Comparison of ENCODE assay signal across 2 cellular contexts in the genomic region with DNA sequence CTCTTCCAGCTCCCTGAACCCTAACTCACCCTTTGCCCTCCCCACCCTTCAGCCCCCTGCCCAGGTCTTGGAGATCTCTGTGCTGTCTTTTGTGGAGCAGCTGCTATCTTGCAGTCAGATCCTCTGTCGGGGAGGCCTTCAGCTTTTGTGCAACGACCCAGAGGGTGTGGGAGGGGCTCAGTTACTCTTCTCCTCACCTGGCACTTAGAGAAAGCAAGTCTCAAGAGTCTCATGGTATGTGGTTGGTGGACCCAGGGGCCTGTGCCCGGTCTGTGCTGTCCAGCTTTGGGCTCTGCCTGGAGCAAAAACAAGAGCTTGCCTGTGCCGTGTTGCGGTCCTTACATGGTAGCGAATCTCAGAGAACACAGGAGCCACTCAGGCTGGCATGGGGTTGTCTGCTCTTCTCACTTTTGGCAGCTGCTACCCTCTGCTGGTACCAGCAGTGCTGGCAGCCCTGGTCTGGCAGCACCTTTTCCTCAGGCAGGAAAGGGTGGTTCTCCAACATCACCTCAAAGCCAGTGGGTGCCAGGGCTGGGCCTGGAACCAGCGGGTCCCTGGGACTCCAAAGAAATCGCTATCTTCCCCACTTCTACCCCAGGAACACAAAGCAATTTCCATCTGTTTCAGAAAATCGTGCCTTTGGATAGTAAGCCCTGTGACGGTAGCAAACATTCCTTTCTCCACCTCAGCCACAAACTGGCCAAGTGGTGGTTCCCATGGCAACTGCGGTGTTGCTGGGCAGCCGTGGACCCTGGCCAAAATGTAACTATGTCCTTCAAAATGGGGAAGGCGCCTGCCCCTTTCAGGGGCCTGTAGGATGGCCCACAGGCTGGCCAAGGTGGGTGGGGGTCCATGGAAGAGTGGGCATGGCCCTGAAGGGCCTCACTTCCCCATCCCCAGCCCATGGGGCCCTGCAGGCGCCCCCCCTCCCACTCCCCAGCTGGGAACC.
TF ChIP-seq lines count a peak whose summit lies in the region.

No MANE protein-coding gene starts in this region.

TF ChIP-seq in GM12878, 131 proteins besides CTCF, POLR2A, EP300 and RAD21 (continued from another document):
- TF ChIP-seq, protein P1, sequence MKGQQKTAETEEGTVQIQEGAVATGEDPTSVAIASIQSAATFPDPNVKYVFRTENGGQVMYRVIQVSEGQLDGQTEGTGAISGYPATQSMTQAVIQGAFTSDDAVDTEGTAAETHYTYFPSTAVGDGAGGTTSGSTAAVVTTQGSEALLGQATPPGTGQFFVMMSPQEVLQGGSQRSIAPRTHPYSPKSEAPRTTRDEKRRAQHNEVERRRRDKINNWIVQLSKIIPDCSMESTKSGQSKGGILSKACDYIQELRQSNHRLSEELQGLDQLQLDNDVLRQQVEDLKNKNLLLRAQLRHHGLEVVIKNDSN (IDR thresholded peaks at IDR 0.05; ENCODE audit: borderline replicate concordance, extremely low read length, insufficient read depth, low read depth, low read length), result no peak
- TF ChIP-seq, protein P2, sequence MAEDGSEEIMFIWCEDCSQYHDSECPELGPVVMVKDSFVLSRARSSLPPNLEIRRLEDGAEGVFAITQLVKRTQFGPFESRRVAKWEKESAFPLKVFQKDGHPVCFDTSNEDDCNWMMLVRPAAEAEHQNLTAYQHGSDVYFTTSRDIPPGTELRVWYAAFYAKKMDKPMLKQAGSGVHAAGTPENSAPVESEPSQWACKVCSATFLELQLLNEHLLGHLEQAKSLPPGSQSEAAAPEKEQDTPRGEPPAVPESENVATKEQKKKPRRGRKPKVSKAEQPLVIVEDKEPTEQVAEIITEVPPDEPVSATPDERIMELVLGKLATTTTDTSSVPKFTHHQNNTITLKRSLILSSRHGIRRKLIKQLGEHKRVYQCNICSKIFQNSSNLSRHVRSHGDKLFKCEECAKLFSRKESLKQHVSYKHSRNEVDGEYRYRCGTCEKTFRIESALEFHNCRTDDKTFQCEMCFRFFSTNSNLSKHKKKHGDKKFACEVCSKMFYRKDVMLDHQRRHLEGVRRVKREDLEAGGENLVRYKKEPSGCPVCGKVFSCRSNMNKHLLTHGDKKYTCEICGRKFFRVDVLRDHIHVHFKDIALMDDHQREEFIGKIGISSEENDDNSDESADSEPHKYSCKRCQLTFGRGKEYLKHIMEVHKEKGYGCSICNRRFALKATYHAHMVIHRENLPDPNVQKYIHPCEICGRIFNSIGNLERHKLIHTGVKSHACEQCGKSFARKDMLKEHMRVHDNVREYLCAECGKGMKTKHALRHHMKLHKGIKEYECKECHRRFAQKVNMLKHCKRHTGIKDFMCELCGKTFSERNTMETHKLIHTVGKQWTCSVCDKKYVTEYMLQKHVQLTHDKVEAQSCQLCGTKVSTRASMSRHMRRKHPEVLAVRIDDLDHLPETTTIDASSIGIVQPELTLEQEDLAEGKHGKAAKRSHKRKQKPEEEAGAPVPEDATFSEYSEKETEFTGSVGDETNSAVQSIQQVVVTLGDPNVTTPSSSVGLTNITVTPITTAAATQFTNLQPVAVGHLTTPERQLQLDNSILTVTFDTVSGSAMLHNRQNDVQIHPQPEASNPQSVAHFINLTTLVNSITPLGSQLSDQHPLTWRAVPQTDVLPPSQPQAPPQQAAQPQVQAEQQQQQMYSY (CRISPR knock-in tag; IDR thresholded peaks at IDR 0.05), result no peak
- TF ChIP-seq GABPA (IDR thresholded peaks at IDR 0.05; ENCODE audit: low read depth) (no peak), PAX8 (IDR thresholded peaks at IDR 0.05) (no peak), BCL11A (IDR thresholded peaks at IDR 0.05; ENCODE audit: low read depth, low read length) (no peak), CREM (IDR thresholded peaks at IDR 0.05; ENCODE audit: low read depth) (no peak), CHD1 (IDR thresholded peaks at IDR 0.05; ENCODE audit: low read depth, low read length) (no peak), TCF7 (IDR thresholded peaks at IDR 0.05; ENCODE audit: borderline replicate concordance) (no peak), MYC (IDR thresholded peaks at IDR 0.05; ENCODE audit: insufficient read depth, insufficient read length, insufficient replicate concordance, low read length, severe bottlenecking) (no peak)

TF ChIP-seq in WTC11, 78 proteins besides CTCF, POLR2A, EP300 and RAD21 (continued from another document):
- TF ChIP-seq, protein P3, sequence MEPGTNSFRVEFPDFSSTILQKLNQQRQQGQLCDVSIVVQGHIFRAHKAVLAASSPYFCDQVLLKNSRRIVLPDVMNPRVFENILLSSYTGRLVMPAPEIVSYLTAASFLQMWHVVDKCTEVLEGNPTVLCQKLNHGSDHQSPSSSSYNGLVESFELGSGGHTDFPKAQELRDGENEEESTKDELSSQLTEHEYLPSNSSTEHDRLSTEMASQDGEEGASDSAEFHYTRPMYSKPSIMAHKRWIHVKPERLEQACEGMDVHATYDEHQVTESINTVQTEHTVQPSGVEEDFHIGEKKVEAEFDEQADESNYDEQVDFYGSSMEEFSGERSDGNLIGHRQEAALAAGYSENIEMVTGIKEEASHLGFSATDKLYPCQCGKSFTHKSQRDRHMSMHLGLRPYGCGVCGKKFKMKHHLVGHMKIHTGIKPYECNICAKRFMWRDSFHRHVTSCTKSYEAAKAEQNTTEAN (CRISPR knock-in tag; IDR thresholded peaks at IDR 0.05), result no peak
- no peak for TF ChIP-seq NR3C1 (CRISPR knock-in tag; conservative IDR thresholded peaks at IDR 0.05; ENCODE audit: low read depth)
- TF ChIP-seq, protein P4, sequence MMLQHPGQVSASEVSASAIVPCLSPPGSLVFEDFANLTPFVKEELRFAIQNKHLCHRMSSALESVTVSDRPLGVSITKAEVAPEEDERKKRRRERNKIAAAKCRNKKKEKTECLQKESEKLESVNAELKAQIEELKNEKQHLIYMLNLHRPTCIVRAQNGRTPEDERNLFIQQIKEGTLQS (CRISPR knock-in tag; conservative IDR thresholded peaks at IDR 0.05), result no peak
- no peak for TF ChIP-seq FOXP1 (CRISPR knock-in tag; IDR thresholded peaks at IDR 0.05; ENCODE audit: borderline replicate concordance)
- TF ChIP-seq CREM (CRISPR knock-in tag; IDR thresholded peaks at IDR 0.05), result no peak
- no peak for TF ChIP-seq SP1 (CRISPR knock-in tag; conservative IDR thresholded peaks at IDR 0.05)
- TF ChIP-seq, protein P5, sequence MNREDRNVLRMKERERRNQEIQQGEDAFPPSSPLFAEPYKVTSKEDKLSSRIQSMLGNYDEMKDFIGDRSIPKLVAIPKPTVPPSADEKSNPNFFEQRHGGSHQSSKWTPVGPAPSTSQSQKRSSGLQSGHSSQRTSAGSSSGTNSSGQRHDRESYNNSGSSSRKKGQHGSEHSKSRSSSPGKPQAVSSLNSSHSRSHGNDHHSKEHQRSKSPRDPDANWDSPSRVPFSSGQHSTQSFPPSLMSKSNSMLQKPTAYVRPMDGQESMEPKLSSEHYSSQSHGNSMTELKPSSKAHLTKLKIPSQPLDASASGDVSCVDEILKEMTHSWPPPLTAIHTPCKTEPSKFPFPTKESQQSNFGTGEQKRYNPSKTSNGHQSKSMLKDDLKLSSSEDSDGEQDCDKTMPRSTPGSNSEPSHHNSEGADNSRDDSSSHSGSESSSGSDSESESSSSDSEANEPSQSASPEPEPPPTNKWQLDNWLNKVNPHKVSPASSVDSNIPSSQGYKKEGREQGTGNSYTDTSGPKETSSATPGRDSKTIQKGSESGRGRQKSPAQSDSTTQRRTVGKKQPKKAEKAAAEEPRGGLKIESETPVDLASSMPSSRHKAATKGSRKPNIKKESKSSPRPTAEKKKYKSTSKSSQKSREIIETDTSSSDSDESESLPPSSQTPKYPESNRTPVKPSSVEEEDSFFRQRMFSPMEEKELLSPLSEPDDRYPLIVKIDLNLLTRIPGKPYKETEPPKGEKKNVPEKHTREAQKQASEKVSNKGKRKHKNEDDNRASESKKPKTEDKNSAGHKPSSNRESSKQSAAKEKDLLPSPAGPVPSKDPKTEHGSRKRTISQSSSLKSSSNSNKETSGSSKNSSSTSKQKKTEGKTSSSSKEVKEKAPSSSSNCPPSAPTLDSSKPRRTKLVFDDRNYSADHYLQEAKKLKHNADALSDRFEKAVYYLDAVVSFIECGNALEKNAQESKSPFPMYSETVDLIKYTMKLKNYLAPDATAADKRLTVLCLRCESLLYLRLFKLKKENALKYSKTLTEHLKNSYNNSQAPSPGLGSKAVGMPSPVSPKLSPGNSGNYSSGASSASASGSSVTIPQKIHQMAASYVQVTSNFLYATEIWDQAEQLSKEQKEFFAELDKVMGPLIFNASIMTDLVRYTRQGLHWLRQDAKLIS (CRISPR knock-in tag; IDR thresholded peaks at IDR 0.05; ENCODE audit: borderline replicate concordance), result no peak
- TF ChIP-seq ESRRA (CRISPR knock-in tag; IDR thresholded peaks at IDR 0.05; ENCODE audit: borderline replicate concordance), result no peak
- TF ChIP-seq, protein P6, sequence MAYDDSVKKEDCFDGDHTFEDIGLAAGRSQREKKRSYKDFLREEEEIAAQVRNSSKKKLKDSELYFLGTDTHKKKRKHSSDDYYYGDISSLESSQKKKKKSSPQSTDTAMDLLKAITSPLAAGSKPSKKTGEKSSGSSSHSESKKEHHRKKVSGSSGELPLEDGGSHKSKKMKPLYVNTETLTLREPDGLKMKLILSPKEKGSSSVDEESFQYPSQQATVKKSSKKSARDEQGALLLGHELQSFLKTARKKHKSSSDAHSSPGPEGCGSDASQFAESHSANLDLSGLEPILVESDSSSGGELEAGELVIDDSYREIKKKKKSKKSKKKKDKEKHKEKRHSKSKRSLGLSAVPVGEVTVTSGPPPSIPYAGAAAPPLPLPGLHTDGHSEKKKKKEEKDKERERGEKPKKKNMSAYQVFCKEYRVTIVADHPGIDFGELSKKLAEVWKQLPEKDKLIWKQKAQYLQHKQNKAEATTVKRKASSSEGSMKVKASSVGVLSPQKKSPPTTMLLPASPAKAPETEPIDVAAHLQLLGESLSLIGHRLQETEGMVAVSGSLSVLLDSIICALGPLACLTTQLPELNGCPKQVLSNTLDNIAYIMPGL (CRISPR knock-in tag; IDR thresholded peaks at IDR 0.05), result no peak
- TF ChIP-seq ZNF423 (CRISPR knock-in tag; IDR thresholded peaks at IDR 0.05), result no peak
- TF ChIP-seq ZNF416 (CRISPR knock-in tag; IDR thresholded peaks at IDR 0.05), result no peak
- TF ChIP-seq, protein P7, sequence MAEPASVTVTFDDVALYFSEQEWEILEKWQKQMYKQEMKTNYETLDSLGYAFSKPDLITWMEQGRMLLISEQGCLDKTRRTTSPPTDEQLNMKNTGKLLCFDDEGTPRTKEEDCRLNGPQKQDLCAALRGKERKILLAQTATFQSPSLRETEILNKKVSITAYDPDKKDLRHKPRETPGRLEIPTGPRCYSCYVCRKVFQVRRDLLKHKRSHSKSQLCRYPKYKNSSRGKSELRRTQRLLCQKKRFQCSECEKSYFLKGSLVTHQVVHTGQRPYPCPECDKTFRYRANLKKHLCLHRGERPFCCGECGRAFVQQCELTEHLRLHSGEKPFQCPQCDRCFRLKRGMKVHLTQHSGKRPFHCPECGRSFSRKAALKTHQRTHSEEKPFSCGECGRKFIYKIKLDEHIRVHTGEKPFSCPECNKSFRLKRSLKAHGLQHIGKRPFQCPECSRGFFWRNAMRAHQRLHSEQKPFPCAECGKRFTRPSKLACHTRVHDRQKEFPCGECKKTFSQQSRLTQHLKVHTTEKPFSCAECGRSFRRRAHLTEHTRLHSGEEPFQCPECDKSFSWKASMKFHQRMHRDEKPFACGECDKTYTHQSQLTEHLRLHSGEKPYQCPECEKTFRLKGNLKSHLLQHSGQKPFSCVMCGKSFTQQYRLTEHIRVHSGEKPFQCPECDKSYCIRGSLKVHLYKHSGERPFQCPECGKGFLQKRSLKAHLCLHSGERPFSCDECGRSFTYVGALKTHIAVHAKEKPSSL (CRISPR knock-in tag; conservative IDR thresholded peaks at IDR 0.05), result no peak
- no peak for TF ChIP-seq TEAD1 (CRISPR knock-in tag; IDR thresholded peaks at IDR 0.05)
- TF ChIP-seq, protein P8, sequence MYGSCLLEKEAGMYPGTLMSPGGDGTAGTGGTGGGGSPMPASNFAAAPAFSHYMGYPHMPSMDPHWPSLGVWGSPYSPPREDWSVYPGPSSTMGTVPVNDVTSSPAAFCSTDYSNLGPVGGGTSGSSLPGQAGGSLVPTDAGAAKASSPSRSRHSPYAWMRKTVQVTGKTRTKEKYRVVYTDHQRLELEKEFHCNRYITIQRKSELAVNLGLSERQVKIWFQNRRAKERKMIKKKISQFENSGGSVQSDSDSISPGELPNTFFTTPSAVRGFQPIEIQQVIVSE (CRISPR knock-in tag; IDR thresholded peaks at IDR 0.05; ENCODE audit: borderline replicate concordance), result no peak
- TF ChIP-seq, protein P9, sequence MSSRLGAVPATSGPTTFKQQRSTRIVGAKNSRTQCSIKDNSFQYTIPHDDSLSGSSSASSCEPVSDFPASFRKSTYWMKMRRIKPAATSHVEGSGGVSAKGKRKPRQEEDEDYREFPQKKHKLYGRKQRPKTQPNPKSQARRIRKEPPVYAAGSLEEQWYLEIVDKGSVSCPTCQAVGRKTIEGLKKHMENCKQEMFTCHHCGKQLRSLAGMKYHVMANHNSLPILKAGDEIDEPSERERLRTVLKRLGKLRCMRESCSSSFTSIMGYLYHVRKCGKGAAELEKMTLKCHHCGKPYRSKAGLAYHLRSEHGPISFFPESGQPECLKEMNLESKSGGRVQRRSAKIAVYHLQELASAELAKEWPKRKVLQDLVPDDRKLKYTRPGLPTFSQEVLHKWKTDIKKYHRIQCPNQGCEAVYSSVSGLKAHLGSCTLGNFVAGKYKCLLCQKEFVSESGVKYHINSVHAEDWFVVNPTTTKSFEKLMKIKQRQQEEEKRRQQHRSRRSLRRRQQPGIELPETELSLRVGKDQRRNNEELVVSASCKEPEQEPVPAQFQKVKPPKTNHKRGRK (CRISPR knock-in tag; IDR thresholded peaks at IDR 0.05; ENCODE audit: borderline replicate concordance), result no peak
- TF ChIP-seq SOX15 (CRISPR knock-in tag; IDR thresholded peaks at IDR 0.05), result no peak
- TF ChIP-seq, protein P10, sequence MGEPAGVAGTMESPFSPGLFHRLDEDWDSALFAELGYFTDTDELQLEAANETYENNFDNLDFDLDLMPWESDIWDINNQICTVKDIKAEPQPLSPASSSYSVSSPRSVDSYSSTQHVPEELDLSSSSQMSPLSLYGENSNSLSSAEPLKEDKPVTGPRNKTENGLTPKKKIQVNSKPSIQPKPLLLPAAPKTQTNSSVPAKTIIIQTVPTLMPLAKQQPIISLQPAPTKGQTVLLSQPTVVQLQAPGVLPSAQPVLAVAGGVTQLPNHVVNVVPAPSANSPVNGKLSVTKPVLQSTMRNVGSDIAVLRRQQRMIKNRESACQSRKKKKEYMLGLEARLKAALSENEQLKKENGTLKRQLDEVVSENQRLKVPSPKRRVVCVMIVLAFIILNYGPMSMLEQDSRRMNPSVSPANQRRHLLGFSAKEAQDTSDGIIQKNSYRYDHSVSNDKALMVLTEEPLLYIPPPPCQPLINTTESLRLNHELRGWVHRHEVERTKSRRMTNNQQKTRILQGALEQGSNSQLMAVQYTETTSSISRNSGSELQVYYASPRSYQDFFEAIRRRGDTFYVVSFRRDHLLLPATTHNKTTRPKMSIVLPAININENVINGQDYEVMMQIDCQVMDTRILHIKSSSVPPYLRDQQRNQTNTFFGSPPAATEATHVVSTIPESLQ (CRISPR knock-in tag; IDR thresholded peaks at IDR 0.05), result no peak
